ENCODE assay signal across 8 cellular contexts in genomic region chr19:2950286-2951124, GRCh38. TPM values are rescaled to one million over a fixed set of nuclear protein-coding genes. Genes with fewer than 3 reads are reported as not detected.
A peak's percentile ranks its signal among the peaks of the same experiment; 100 is the strongest.
DNase-seq lines count a peak whose midpoint lies in the region; ATAC-seq and TF ChIP-seq lines count a peak whose summit lies in the region.

No MANE protein-coding gene starts in this region.

- H3K79me2 ChIP-seq in KMS-11 (ENCODE audit: insufficient read depth, low read depth): no peaks in the 10 kb centered on the region

- H3K9ac ChIP-seq in KMS-11 (no peak overlapping the region), muscle layer of colon (ENCODE audit: low read length) (peak overlapping the region; percentile 63)

- no peaks in the 10 kb centered on the region for H3K9me3 ChIP-seq in Peyer's patch
- H3K9me3 ChIP-seq in esophagus muscularis mucosa: no peaks in the 10 kb centered on the region
- H3K9me3 ChIP-seq in muscle layer of colon (ENCODE audit: low read length): no peaks in the 10 kb centered on the region

- intact Hi-C loops in esophagus muscularis mucosa (cut with DNase I): loop anchor here (5.0 kb wide), 1 partner anchor 212 kb away; no protein-coding TSS in a partner anchor

- H3K4me2 ChIP-seq in KMS-11: peak overlapping the region; percentile 6; the same call in 1 of the 2 replicates

- TF ChIP-seq POLR2A in Peyer's patch (IDR thresholded peaks at IDR 0.05) (peak; percentile 93 to 97), esophagus muscularis mucosa (IDR thresholded peaks at IDR 0.05; ENCODE audit: low read depth) (peak; percentile 87)

- ATAC-seq in GM21786 (IDR thresholded peaks at IDR 0.05; ENCODE audit: unreplicated experiment): peak; percentile 96

- under 1% methylated on average over 52 of the region's 53 CpGs for WGBS in esophagus muscularis mucosa

- TF ChIP-seq EP300 in esophagus muscularis mucosa (IDR thresholded peaks at IDR 0.05): no peak

- H3K27me3 ChIP-seq in KMS-11 (ENCODE audit: insufficient read depth, low read depth) (peaks cover 50% of the 10 kb centered on the region), Peyer's patch (no peaks in the 10 kb centered on the region), esophagus muscularis mucosa (no peaks in the 10 kb centered on the region), muscle layer of colon (ENCODE audit: control insufficient read depth in 1 of 2, insufficient read depth in 2 of 2, low read length in 2 of 2) (no peaks in the 10 kb centered on the region)

- no peak overlapping the region for H3K4me3 ChIP-seq in KMS-11 (IDR thresholded peaks at IDR 0.05; ENCODE audit: insufficient read depth, low read depth, low read length)
- H3K4me3 ChIP-seq in Peyer's patch: peak overlapping the region; percentile 71 to 88 (median 84)
- H3K4me3 ChIP-seq in esophagus muscularis mucosa: peak overlapping the region; percentile 55 to 85 (median 80)
- peak overlapping the region; percentile 53 to 63 for H3K4me3 ChIP-seq in muscle layer of colon (ENCODE audit: low read depth in 1 of 2, low read length in 2 of 2)

- peak overlapping the region; percentile 41; the same call in 1 of the 2 replicates for H2AFZ ChIP-seq in KMS-11 (ENCODE audit: low read depth)

- H3K4me1 ChIP-seq in KMS-11 (ENCODE audit: low read depth, poor library complexity, severe bottlenecking) (no peaks in the 10 kb centered on the region), Peyer's patch (peaks cover 0 to 9% (median 1%) of the 10 kb centered on the region in 4 donors), esophagus muscularis mucosa (peaks cover 17 to 34% (median 27%) of the 10 kb centered on the region in 4 donors), muscle layer of colon (ENCODE audit: insufficient read depth, low read length) (peaks cover 8% of the 10 kb centered on the region)

- DNase-seq in DMS79 treated with DMSO at 0.1 percent for 48 hours (lab: John Stamatoyannopoulos, UW): peak; percentile 99
- peak; percentile 100 for DNase-seq in Peyer's patch
- DNase-seq in activated T-helper 1 cell treated with Interleukin-2 at 50 U/mL for 16 hours (ENCODE audit: low read depth): peak; percentile 99
- peak; percentile 100 for DNase-seq in esophagus muscularis mucosa (ENCODE audit: extremely low spot score)
- DNase-seq in stimulated activated CD8-positive, alpha-beta memory T cell treated with anti-CD3 and anti-CD28 coated beads, Interleukin-7, amount 100 ng/mL, for 1 hour (ENCODE audit: low read depth in 2 of 2): peak; percentile 100

- no peaks in the 10 kb centered on the region for H4K20me1 ChIP-seq in KMS-11 (ENCODE audit: insufficient read depth)

- TF ChIP-seq CTCF in KMS-11 (conservative IDR thresholded peaks at IDR 0.05; ENCODE audit: low read depth, low read length) (no peak), Peyer's patch (IDR thresholded peaks at IDR 0.05) (no peak), esophagus muscularis mucosa (IDR thresholded peaks at IDR 0.05) (no peak)

- H3K36me3 ChIP-seq in KMS-11 (ENCODE audit: insufficient read depth): no peaks in the 10 kb centered on the region
- no peaks in the 10 kb centered on the region for H3K36me3 ChIP-seq in Peyer's patch
- H3K36me3 ChIP-seq in esophagus muscularis mucosa: no peaks in the 10 kb centered on the region
- H3K36me3 ChIP-seq in muscle layer of colon (ENCODE audit: insufficient read depth, low read length): no peaks in the 10 kb centered on the region

- no peak overlapping the region for H3K27ac ChIP-seq in KMS-11
- peak overlapping the region; percentile 95 to 96 (median 96) for H3K27ac ChIP-seq in Peyer's patch
- peak overlapping the region; percentile 90 to 95 (median 94) for H3K27ac ChIP-seq in esophagus muscularis mucosa (replicated peaks in 1 of 4)
- H3K27ac ChIP-seq in muscle layer of colon (ENCODE audit: low read depth, low read length): peak overlapping the region; percentile 78

RNA-seq across cellular contexts. Expression of gene ZNF77, which starts 5.7 kb away (rescaled TPM):
- total RNA-seq in Peyer's patch (1 to 10 TPM; 3.7 to 7.5 (median 5.6) TPM), esophagus muscularis mucosa (1 to 10 TPM; 2.5 to 4.2 (median 3.0) TPM)

RNA-seq across cellular contexts. Expression of gene TLE6, which starts 26.9 kb away (rescaled TPM):
- 1 to 10 TPM in 2 of 4 donors, not detected in 2; 1.9 to 2.5 TPM for total RNA-seq in Peyer's patch
- total RNA-seq in esophagus muscularis mucosa: 1 to 10 TPM in 1 of 4 donors, under 1 TPM in 2, not detected in 1; 0.75 to 1.2 (median 0.91) TPM

RNA-seq across cellular contexts. Expression of gene ZNF57, which starts 49.8 kb away (rescaled TPM):
- total RNA-seq in Peyer's patch (10 to 100 TPM in 3 of 4 donors, 1 to 10 TPM in 1; 2.5 to 24.1 (median 19.3) TPM), esophagus muscularis mucosa (1 to 10 TPM; 2.2 to 3.6 (median 2.3) TPM)
